In the genomic region with DNA sequence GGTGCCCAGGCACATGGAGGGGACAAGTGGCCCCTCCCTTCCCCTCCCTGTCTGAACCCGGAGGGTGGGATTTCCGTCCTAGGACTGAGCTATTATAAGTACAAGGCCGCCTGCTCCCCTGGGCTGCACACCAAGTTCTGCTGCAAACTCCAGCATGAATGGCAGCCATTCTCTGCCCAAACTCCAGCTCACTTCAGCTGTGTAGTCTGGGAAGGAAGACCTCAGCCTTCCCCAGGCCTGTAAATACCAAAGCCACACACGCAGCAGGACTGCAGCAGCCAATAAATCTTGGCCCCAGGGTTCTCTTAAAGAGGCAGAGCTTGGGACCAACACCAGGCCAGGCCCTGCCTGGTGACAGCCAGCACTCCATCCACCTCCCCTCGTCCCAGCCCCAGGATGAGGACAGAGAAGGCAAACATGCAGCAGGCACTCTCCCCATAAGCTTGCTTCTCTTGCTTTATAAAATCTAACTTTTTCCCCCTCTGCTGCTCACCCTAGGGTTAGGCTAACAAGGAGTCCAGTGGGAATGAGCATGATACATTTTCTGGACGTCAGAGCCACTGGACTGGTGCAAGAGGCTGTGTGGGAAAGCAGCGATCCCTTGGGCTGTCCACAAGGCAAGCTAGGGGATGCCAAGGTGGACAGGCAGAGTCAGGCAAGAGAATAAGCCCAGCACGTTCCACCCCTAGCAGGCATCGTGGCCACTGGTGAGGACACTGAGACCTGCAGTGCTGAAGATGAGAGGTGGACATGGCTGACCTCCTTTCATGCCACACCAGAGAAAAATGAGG, we compare ENCODE assay signal across 10 cellular contexts.
DNase-seq lines count a peak whose midpoint lies in the region; ATAC-seq and TF ChIP-seq lines count a peak whose summit lies in the region.
"Had no signal": no experiment of that assay in that cellular context is flagged by ENCODE, and none has a peak within 500 bp of the region (broad histone marks: within the 10 kb centered on the region; RNA-seq: fewer than 3 reads in every experiment).

No MANE protein-coding gene starts in this region.

- H3K4me1 ChIP-seq in SK-N-SH (ENCODE audit: control insufficient read depth in 1 of 2, insufficient read depth in 2 of 2, low read depth in 1 of 2, low read length in 1 of 2), result peaks cover 15 to 42% of the 10 kb centered on the region in 2 experiments; a peak in 3 of 4 replicates

- H3K4me3 ChIP-seq in SK-N-SH (ENCODE audit: low read depth in 2 of 2, low read length in 1 of 2), result no peak overlapping the region

- 0 out of 2 replicates have a peak overlapping the region, but pooled peaks have one; percentile 19 for H2AFZ ChIP-seq in SK-N-SH (ENCODE audit: low read depth)

- H3K27me3 ChIP-seq in SK-N-SH (ENCODE audit: insufficient read depth), result no peaks in the 10 kb centered on the region

- H3K36me3 ChIP-seq in SK-N-SH (replicated peaks in 1 of 2; ENCODE audit: control insufficient read depth in 1 of 2, insufficient read depth in 2 of 2, low read length in 1 of 2), result no peaks in the 10 kb centered on the region

- H4K20me1 ChIP-seq in SK-N-SH (ENCODE audit: insufficient read depth), result no peaks in the 10 kb centered on the region

- 68% methylated on average over 4 of the region's 9 CpGs for WGBS in SK-N-SH (ENCODE audit: low lambda C conversion rate)

- CTCF ChIA-PET in SK-N-SH (lab: Yijun Ruan, JAX), result interaction anchor here (0.6 to 1.7 kb wide), 4 partner anchors 27 to 730 kb away, joined by 3 to 4 read pairs (median 3); no protein-coding TSS in a partner anchor

- TF ChIP-seq POLR2A in GM18505 (IDR thresholded peaks at IDR 0.05; ENCODE audit: borderline replicate concordance, extremely low read depth, insufficient read depth, insufficient read length), result no peak

- TF ChIP-seq CTCF in SK-N-SH (IDR thresholded peaks at IDR 0.05), result no peak

- H3K9me2 ChIP-seq in SK-N-SH, result no peaks in the 10 kb centered on the region

- no peaks in the 10 kb centered on the region for H3F3A ChIP-seq in SK-N-SH (replicated peaks; ENCODE audit: insufficient read depth)

- no peak overlapping the region for H3K9ac ChIP-seq in SK-N-SH
- H3K9ac ChIP-seq: KMS-11 had no signal

- no peaks in the 10 kb centered on the region for H3K9me3 ChIP-seq in SK-N-SH

- no peak overlapping the region for H3K4me2 ChIP-seq in SK-N-SH
- H3K4me2 ChIP-seq: KMS-11 had no signal

- H3K79me2 ChIP-seq in SK-N-SH (ENCODE audit: insufficient read depth), result no peaks in the 10 kb centered on the region

- peak in 1 of 2 experiments; percentile 46; a peak in 1 of 4 replicates for TF ChIP-seq EP300 in SK-N-SH (IDR thresholded peaks at IDR 0.05; ENCODE audit: borderline replicate concordance in 1 of 2, low read depth in 1 of 2, low read length in 1 of 2)

- no peak for ATAC-seq in GM19328 (IDR thresholded peaks at IDR 0.05; ENCODE audit: unreplicated experiment)
- no peak for ATAC-seq in GM18505 (IDR thresholded peaks at IDR 0.05; ENCODE audit: unreplicated experiment)

- DNase-seq in AG08395 (ENCODE audit: low spot score), result peak; percentile 67
- DNase-seq in SK-N-SH, result peak; percentile 64
- DNase-seq in cardiac septum (ENCODE audit: low spot score), result peak; percentile 79
- peak in 54 of 56 donors; percentile 25 to 93 (median 76) for DNase-seq in nucleus accumbens (lab: John Stamatoyannopoulos, UW)
- DNase-seq in MV-4-11 (lab: John Stamatoyannopoulos, UW), result no peak
- no peak for DNase-seq in T-helper 2 cell
- DNase-seq: erythroblast had no signal

- POLR2A ChIA-PET in SK-N-SH (lab: Yijun Ruan, JAX), result interaction anchor here (1.2 kb wide), 1 partner anchor 8 kb away, joined by 4 read pairs; no protein-coding TSS in a partner anchor

- peak overlapping the region in 1 of 2 experiments; percentile 86; a peak in 2 of 4 replicates for H3K27ac ChIP-seq in SK-N-SH (ENCODE audit: low read depth in 2 of 2, low read length in 1 of 2)
- H3K27ac ChIP-seq: KMS-11 had no signal

- intact Hi-C loops in cardiac septum (cut with DNase I), result loop anchor here (10.0 kb wide), 1 partner anchor 417 kb away; no protein-coding TSS in a partner anchor

- peak; percentile 9 for TF ChIP-seq RAD21 in SK-N-SH (IDR thresholded peaks at IDR 0.05; ENCODE audit: low read length)

TF ChIP-seq in SK-N-SH, 30 proteins besides CTCF, POLR2A, EP300 and RAD21:
- peak; percentile 49; the same call in 1 of the 2 replicates for TF ChIP-seq RCOR1 (IDR thresholded peaks at IDR 0.05; ENCODE audit: low read length)
- TF ChIP-seq RXRA (IDR thresholded peaks at IDR 0.05; ENCODE audit: borderline replicate concordance, low read depth), result no peak
- 0 out of 2 replicates have a peak, but pooled peaks have one; percentile 12 for TF ChIP-seq RFX5 (IDR thresholded peaks at IDR 0.05; ENCODE audit: low read length)
- TF ChIP-seq CHD2 (IDR thresholded peaks at IDR 0.05; ENCODE audit: low read length, partially characterized antibody), result no peak
- no peak for TF ChIP-seq ELF1 (IDR thresholded peaks at IDR 0.05)
- TF ChIP-seq, protein P1, sequence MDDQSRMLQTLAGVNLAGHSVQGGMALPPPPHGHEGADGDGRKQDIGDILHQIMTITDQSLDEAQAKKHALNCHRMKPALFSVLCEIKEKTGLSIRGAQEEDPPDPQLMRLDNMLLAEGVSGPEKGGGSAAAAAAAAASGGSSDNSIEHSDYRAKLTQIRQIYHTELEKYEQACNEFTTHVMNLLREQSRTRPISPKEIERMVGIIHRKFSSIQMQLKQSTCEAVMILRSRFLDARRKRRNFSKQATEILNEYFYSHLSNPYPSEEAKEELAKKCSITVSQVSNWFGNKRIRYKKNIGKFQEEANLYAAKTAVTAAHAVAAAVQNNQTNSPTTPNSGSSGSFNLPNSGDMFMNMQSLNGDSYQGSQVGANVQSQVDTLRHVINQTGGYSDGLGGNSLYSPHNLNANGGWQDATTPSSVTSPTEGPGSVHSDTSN (IDR thresholded peaks at IDR 0.05), result no peak

Comparison
In these comparisons a context has a peak if more than half of its experiments do, and no peak if none do; other contexts are left out.
1. DNase-seq: peak in AG08395 (single experiment), SK-N-SH (single experiment), cardiac septum (single experiment) and nucleus accumbens (54 of 56); none in MV-4-11 (single experiment) and T-helper 2 cell (0 of 5).